Comparison of ENCODE assay signal across 13 cellular contexts in the genomic region with DNA sequence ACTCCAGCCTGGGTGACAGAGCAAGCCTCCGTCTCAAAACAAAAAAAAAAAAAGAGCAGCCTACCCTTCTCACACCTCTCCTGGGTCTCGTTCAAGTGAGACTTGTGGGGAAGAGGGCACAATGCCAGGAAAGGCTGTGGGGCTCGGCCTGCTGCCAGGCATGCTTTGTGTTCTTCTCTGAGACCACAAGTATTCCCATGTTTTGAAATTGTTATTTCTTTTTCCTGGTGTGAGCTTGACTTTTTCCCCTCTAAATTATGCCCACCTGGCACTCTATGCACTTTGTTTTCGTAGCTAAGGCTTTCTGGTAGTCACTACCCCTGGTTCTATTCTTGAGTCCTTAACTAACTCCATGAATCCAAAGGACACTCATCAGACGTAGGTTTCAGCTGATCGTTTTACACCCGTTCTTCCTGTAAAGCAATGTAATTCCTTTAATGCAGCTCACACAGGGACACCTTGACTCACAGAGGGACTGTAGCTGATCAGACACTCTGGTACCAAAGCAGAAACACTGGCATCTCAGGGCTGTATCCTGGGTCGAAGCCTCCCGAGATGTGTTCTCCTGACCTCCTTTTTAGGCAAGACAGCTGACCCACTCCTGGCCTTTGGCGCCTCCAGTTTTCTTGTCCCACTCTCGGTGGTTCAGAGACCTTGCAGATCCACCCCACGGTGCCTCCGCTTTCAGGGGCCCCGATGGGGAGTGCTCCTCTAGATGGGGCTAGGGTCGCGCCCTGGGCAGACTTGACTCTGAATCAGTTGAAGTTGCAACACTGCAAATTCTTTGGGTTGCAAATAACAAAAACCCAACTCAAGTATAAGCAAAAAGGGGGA.
DNase-seq lines count a peak whose midpoint lies in the region; ATAC-seq and TF ChIP-seq lines count a peak whose summit lies in the region.
"Had no signal": no experiment of that assay in that cellular context is flagged by ENCODE, and none has a peak within 500 bp of the region (broad histone marks: within the 10 kb centered on the region; RNA-seq: fewer than 3 reads in every experiment).

No MANE protein-coding gene starts in this region.

- no peak overlapping the region for H3K27ac ChIP-seq in thyroid gland
- H3K27ac ChIP-seq: adrenal gland, esophagus muscularis mucosa, testis had no signal

- no peaks in the 10 kb centered on the region for H3K36me3 ChIP-seq in thyroid gland
- H3K36me3 ChIP-seq: adrenal gland, esophagus muscularis mucosa had no signal

- TF ChIP-seq CTCF in epithelial cell of proximal tubule (conservative IDR thresholded peaks at IDR 0.05; ENCODE audit: low read depth, low read length) = no peak
- TF ChIP-seq CTCF in thyroid gland (IDR thresholded peaks at IDR 0.05) = no peak

- WGBS in thyroid gland, 2 donors = 31 to 32% methylated on average over 16 of the region's 16 CpGs

- no peak for ATAC-seq in HG02938 (IDR thresholded peaks at IDR 0.05; ENCODE audit: unreplicated experiment)
- ATAC-seq: GM12878 had no signal

- DNase-seq in NCI-H748 (lab: John Stamatoyannopoulos, UW; ENCODE audit: unreplicated experiment) (peak; percentile 7), NCI-H748 treated with DMSO at 0.1 percent for 48 hours (lab: John Stamatoyannopoulos, UW) (no peak), NCI-H2196 treated with DMSO at 0.1 percent for 48 hours (lab: John Stamatoyannopoulos, UW; ENCODE audit: unreplicated experiment) (peak; percentile 25), epithelial cell of proximal tubule (ENCODE audit: low read depth) (peak; percentile 80), thyroid gland (peak; percentile 84 to 87), ureter (ENCODE audit: low spot score) (no peak), NCI-H446 treated with DMSO at 0.1 percent for 48 hours (lab: John Stamatoyannopoulos, UW) (no peak)
- DNase-seq: adrenal gland; stimulated activated CD4-positive, alpha-beta T cell treated with anti-CD3 and anti-CD28 coated beads, Interleukin-15, amount 100 ng/mL, for 24 hours; testis had no signal

- no peaks in the 10 kb centered on the region for H3K27me3 ChIP-seq in thyroid gland
- H3K27me3 ChIP-seq: adrenal gland, testis had no signal

- H3K9me3 ChIP-seq in thyroid gland = no peaks in the 10 kb centered on the region
- H3K9me3 ChIP-seq: adrenal gland, esophagus muscularis mucosa, testis had no signal

- peaks cover 2 to 6% of the 10 kb centered on the region in 2 donors for H3K4me1 ChIP-seq in thyroid gland
- H3K4me1 ChIP-seq: adrenal gland, esophagus muscularis mucosa, testis had no signal

- intact Hi-C loops in thyroid gland (cut with DNase I) = no loop called here

- TF ChIP-seq POLR2A in thyroid gland (IDR thresholded peaks at IDR 0.05) = no peak

- H3K4me3 ChIP-seq in epithelial cell of proximal tubule (ENCODE audit: low read depth, low read length) (no peak overlapping the region), thyroid gland (replicated peaks in 1 of 3) (no peak overlapping the region)
- H3K4me3 ChIP-seq: adrenal gland, esophagus muscularis mucosa, GM12878, testis had no signal

Comparison
In these comparisons a context has a peak if more than half of its experiments do, and no peak if none do; other contexts are left out.
1. DNase-seq: peak in NCI-H748 (single experiment), NCI-H2196 treated with DMSO at 0.1 percent for 48 hours (single experiment), epithelial cell of proximal tubule (single experiment) and thyroid gland (2 of 2); none in NCI-H748 treated with DMSO at 0.1 percent for 48 hours (single experiment), ureter (single experiment) and NCI-H446 treated with DMSO at 0.1 percent for 48 hours (single experiment).